ENCODE assay signal across 9 cellular contexts in genomic region chr4:108360857-108361820, GRCh38.
DNase-seq lines count a peak whose midpoint lies in the region; ATAC-seq and TF ChIP-seq lines count a peak whose summit lies in the region.
"Had no signal": no experiment of that assay in that cellular context is flagged by ENCODE, and none has a peak within 500 bp of the region (broad histone marks: within the 10 kb centered on the region; RNA-seq: fewer than 3 reads in every experiment).

No MANE protein-coding gene starts in this region.

- BruUV-seq in mammary epithelial cell (replicated peaks; lab: Mats Ljungman, UMichigan), result no TSS peak

- no peaks in the 10 kb centered on the region for H4K20me1 ChIP-seq in mammary epithelial cell (ENCODE audit: insufficient read depth, low read length)

- WGBS in mammary epithelial cell (ENCODE audit: low coverage, missing lambda C conversion rate), result 14% methylated on average over 12 of the region's 13 CpGs

- H3K27ac ChIP-seq in mammary epithelial cell (ENCODE audit: insufficient read depth, low read depth, low read length), result no peak overlapping the region
- no peak overlapping the region for H3K27ac ChIP-seq in naive thymus-derived CD4-positive, alpha-beta T cell (ENCODE audit: low read depth, low read length)

- in situ Hi-C loops in mammary epithelial cell (cut with MboI; ENCODE audit: low sequenced_read_pairs in 2 of 2), result no loop called here

- H3K9me3 Mint-ChIP-seq in naive thymus-derived CD4-positive, alpha-beta T cell, result peaks cover 0 to 2% (median 0%) of the 10 kb centered on the region in 11 donors
- no peaks in the 10 kb centered on the region for H3K9me3 Mint-ChIP-seq in effector memory CD8-positive, alpha-beta T cell

- H3K9me3 ChIP-seq in mammary epithelial cell (replicated peaks; ENCODE audit: insufficient read depth, low read length), result no peaks in the 10 kb centered on the region
- no peaks in the 10 kb centered on the region for H3K9me3 ChIP-seq in naive thymus-derived CD4-positive, alpha-beta T cell (ENCODE audit: control insufficient read depth in 2 of 3, low read length in 3 of 3)

- H3K4me1 ChIP-seq in mammary epithelial cell (ENCODE audit: insufficient read depth, low read length), result peaks cover 18% of the 10 kb centered on the region
- peaks cover 13 to 56% of the 10 kb centered on the region in 2 donors for H3K4me1 ChIP-seq in naive thymus-derived CD4-positive, alpha-beta T cell (ENCODE audit: control insufficient read depth in 2 of 2, insufficient read depth in 2 of 2, low read length in 2 of 2)

- peak; percentile 95 for DNase-seq in COLO829 (ENCODE audit: low spot score)
- peak; percentile 62 for DNase-seq in LHCN-M2 (ENCODE audit: low read depth)
- DNase-seq in mammary epithelial cell, result peak; percentile 52
- DNase-seq in naive thymus-derived CD4-positive, alpha-beta T cell, result no peak
- DNase-seq in RPMI8226, result no peak
- DNase-seq in effector memory CD8-positive, alpha-beta T cell, result no peak
- DNase-seq: left colon had no signal

- H3K9ac ChIP-seq in mammary epithelial cell (ENCODE audit: insufficient read depth, low read length), result no peak overlapping the region

- no peaks in the 10 kb centered on the region for H3K36me3 ChIP-seq in mammary epithelial cell (ENCODE audit: insufficient read depth, low read length)
- H3K36me3 ChIP-seq in naive thymus-derived CD4-positive, alpha-beta T cell (ENCODE audit: control insufficient read depth in 2 of 3, insufficient read depth in 3 of 3, low read length in 3 of 3), result no peaks in the 10 kb centered on the region

- peak overlapping the region; percentile 53 for H2AFZ ChIP-seq in mammary epithelial cell (ENCODE audit: low read depth, low read length)

- H3K4me2 ChIP-seq in mammary epithelial cell (ENCODE audit: insufficient read depth, low read depth, low read length), result peak overlapping the region; percentile 33

- CTCF ChIA-PET in mammary epithelial cell (lab: Charles Lee; ENCODE audit: low non-redundant PET), result no interaction called here
- CTCF ChIA-PET in naive thymus-derived CD4-positive, alpha-beta T cell (lab: Charles Lee), result interaction anchor here (0.6 to 1.6 kb wide), 4 partner anchors 9 to 181 kb away, joined by 3 read pairs; no protein-coding TSS in a partner anchor

- H3K4me1 Mint-ChIP-seq in naive thymus-derived CD4-positive, alpha-beta T cell, result peaks cover 31 to 76% (median 73%) of the 10 kb centered on the region in 7 donors
- H3K4me1 Mint-ChIP-seq in effector memory CD8-positive, alpha-beta T cell (ENCODE audit: low read depth in 2 of 2), result peaks cover 4% of the 10 kb centered on the region in 2 donors

- H3K27ac Mint-ChIP-seq in naive thymus-derived CD4-positive, alpha-beta T cell, result peak overlapping the region; percentile 43 to 96 (median 91)
- H3K27ac Mint-ChIP-seq in effector memory CD8-positive, alpha-beta T cell, result no peak overlapping the region

- H3K36me3 Mint-ChIP-seq in naive thymus-derived CD4-positive, alpha-beta T cell, result no peaks in the 10 kb centered on the region
- H3K36me3 Mint-ChIP-seq in effector memory CD8-positive, alpha-beta T cell (ENCODE audit: insufficient read depth), result peaks cover under 1% of the 10 kb centered on the region

- no peak overlapping the region for H3K4me3 ChIP-seq in mammary epithelial cell (replicated peaks in 1 of 3; ENCODE audit: insufficient read depth in 1 of 3, low read depth in 2 of 3, low read length in 3 of 3)
- no peak overlapping the region for H3K4me3 ChIP-seq in naive thymus-derived CD4-positive, alpha-beta T cell (ENCODE audit: low read length)

- no peaks in the 10 kb centered on the region for H3K27me3 ChIP-seq in mammary epithelial cell (ENCODE audit: insufficient read depth, low read length)
- H3K27me3 ChIP-seq in naive thymus-derived CD4-positive, alpha-beta T cell (ENCODE audit: control insufficient read depth in 2 of 2, insufficient read depth in 2 of 2, low read length in 2 of 2), result no peaks in the 10 kb centered on the region

- POLR2A ChIA-PET in naive thymus-derived CD4-positive, alpha-beta T cell (lab: Charles Lee), result interaction anchor here (0.6 to 3.6 kb wide), 13 partner anchors 9 to 111 kb away, joined by 3 to 12 read pairs (median 4); no protein-coding TSS in a partner anchor

- dilution Hi-C loops in mammary epithelial cell (cut with HindIII; ENCODE audit: low sequenced_read_pairs), result no loop called here

- intact Hi-C loops in mammary epithelial cell (cut with micrococcal nuclease), result no loop called here
- intact Hi-C loops in naive thymus-derived CD4-positive, alpha-beta T cell (cut with micrococcal nuclease), result no loop called here

- no peaks in the 10 kb centered on the region for H3K79me2 ChIP-seq in mammary epithelial cell (ENCODE audit: insufficient read depth, low read length)

- no peak for ATAC-seq in naive thymus-derived CD4-positive, alpha-beta T cell
- ATAC-seq in GM19467 (IDR thresholded peaks at IDR 0.05; ENCODE audit: unreplicated experiment) (no peak), GM18520 (IDR thresholded peaks at IDR 0.05; ENCODE audit: unreplicated experiment) (no peak)
- ATAC-seq in effector memory CD8-positive, alpha-beta T cell (replicated peaks), result no peak
- ATAC-seq: left colon had no signal

- no peak for TF ChIP-seq CTCF in mammary epithelial cell (conservative IDR thresholded peaks at IDR 0.05 in 1 of 2, IDR thresholded peaks at IDR 0.05 in 1 of 2; ENCODE audit: extremely low read depth in 1 of 2, insufficient read depth in 1 of 2, low read depth in 1 of 2, low read length in 2 of 2)

- H3K4me3 Mint-ChIP-seq in naive thymus-derived CD4-positive, alpha-beta T cell, result peak overlapping the region; percentile 8 to 82 (median 69)
- H3K4me3 Mint-ChIP-seq in effector memory CD8-positive, alpha-beta T cell, result no peak overlapping the region

- H3K27me3 Mint-ChIP-seq in naive thymus-derived CD4-positive, alpha-beta T cell, result peaks cover 0 to 14% (median 0%) of the 10 kb centered on the region in 5 donors
- peaks cover 44 to 62% of the 10 kb centered on the region in 2 donors for H3K27me3 Mint-ChIP-seq in effector memory CD8-positive, alpha-beta T cell

Comparison
In these comparisons a context has a peak if more than half of its experiments do, and no peak if none do; other contexts are left out.
1. DNase-seq: peak in COLO829 (single experiment), LHCN-M2 (single experiment) and mammary epithelial cell (single experiment); none in naive thymus-derived CD4-positive, alpha-beta T cell (0 of 9), RPMI8226 (single experiment) and effector memory CD8-positive, alpha-beta T cell (0 of 3).
2. H3K27ac Mint-ChIP-seq: peak in naive thymus-derived CD4-positive, alpha-beta T cell (9 of 9); none in effector memory CD8-positive, alpha-beta T cell (0 of 2).
3. H3K4me3 Mint-ChIP-seq: peak in naive thymus-derived CD4-positive, alpha-beta T cell (10 of 10); none in effector memory CD8-positive, alpha-beta T cell (0 of 2).